In genomic region chr6:168116446-168116974, GRCh38 we compare ENCODE assay signal across 2 cellular contexts.
A peak's percentile ranks its signal among the peaks of the same experiment; 100 is the strongest.
TF ChIP-seq lines count a peak whose summit lies in the region.

No MANE protein-coding gene starts in this region.

TF ChIP-seq in K562, 482 proteins besides CTCF, POLR2A, EP300 and RAD21:
- TF ChIP-seq CBFA2T2 (conservative IDR thresholded peaks at IDR 0.05) = no peak
- TF ChIP-seq ZNF197 (CRISPR knock-in tag; IDR thresholded peaks at IDR 0.05; ENCODE audit: low read depth) = no peak
- TF ChIP-seq CHD2 (IDR thresholded peaks at IDR 0.05; ENCODE audit: low read depth, low read length) = no peak
- TF ChIP-seq KHSRP (IDR thresholded peaks at IDR 0.05) = no peak
- no peak for TF ChIP-seq GATA2 (CRISPR knock-in tag; IDR thresholded peaks at IDR 0.05)
- no peak for TF ChIP-seq E4F1 (CRISPR knock-in tag; IDR thresholded peaks at IDR 0.05; ENCODE audit: borderline replicate concordance)
- no peak for TF ChIP-seq MBD1 (CRISPR knock-in tag; IDR thresholded peaks at IDR 0.05)
- TF ChIP-seq ZNF444 (CRISPR knock-in tag; IDR thresholded peaks at IDR 0.05) = no peak
- no peak for TF ChIP-seq ZFP91 (CRISPR knock-in tag; IDR thresholded peaks at IDR 0.05)
- TF ChIP-seq SP2 (IDR thresholded peaks at IDR 0.05; ENCODE audit: extremely low read depth, low read depth, low read length, poor library complexity, severe bottlenecking) = no peak
- no peak for TF ChIP-seq HNRNPH1 (optimal IDR thresholded peaks at IDR 0.05; ENCODE audit: low read depth, low read length)
- TF ChIP-seq HDAC8 (tag; IDR thresholded peaks at IDR 0.05) = no peak
- no peak for TF ChIP-seq PTBP1 (IDR thresholded peaks at IDR 0.05; ENCODE audit: low read depth, low read length)
- no peak for TF ChIP-seq RFX1 (IDR thresholded peaks at IDR 0.05)

TF ChIP-seq in HepG2, 621 proteins besides CTCF, POLR2A, EP300 and RAD21 (continues in another document):
- no peak for TF ChIP-seq ZNF232 (CRISPR knock-in tag; IDR thresholded peaks at IDR 0.05; ENCODE audit: borderline replicate concordance)
- TF ChIP-seq ZNF576 (CRISPR knock-in tag; IDR thresholded peaks at IDR 0.05) = no peak
- TF ChIP-seq PRMT3 (CRISPR knock-in tag; IDR thresholded peaks at IDR 0.05; ENCODE audit: borderline replicate concordance, low read depth) = 0 out of 2 replicates have a peak, but pooled peaks have one; percentile 48
- no peak for TF ChIP-seq REST (IDR thresholded peaks at IDR 0.05; ENCODE audit: borderline replicate concordance in 1 of 2, low read depth in 1 of 2, low read length in 2 of 2)
- TF ChIP-seq GRHL1 (CRISPR knock-in tag; conservative IDR thresholded peaks at IDR 0.05) = no peak
- no peak for TF ChIP-seq TAF1 (CRISPR knock-in tag; IDR thresholded peaks at IDR 0.05)
- no peak for TF ChIP-seq TAF15 (IDR thresholded peaks at IDR 0.05; ENCODE audit: low read depth, low read length, poor library complexity, severe bottlenecking)
- no peak for TF ChIP-seq ZNF577 (CRISPR knock-in tag; IDR thresholded peaks at IDR 0.05; ENCODE audit: borderline replicate concordance, low read depth)
- peak; percentile 45; the same call in 1 of the 2 replicates for TF ChIP-seq ZNF296 (CRISPR knock-in tag; conservative IDR thresholded peaks at IDR 0.05)
- TF ChIP-seq KDM3A (CRISPR knock-in tag; IDR thresholded peaks at IDR 0.05; ENCODE audit: low read depth) = no peak
- TF ChIP-seq ZNF33B (CRISPR knock-in tag; IDR thresholded peaks at IDR 0.05) = no peak
- no peak for TF ChIP-seq PRDM15 (CRISPR knock-in tag; IDR thresholded peaks at IDR 0.05)
- TF ChIP-seq ZNF572 (CRISPR knock-in tag; IDR thresholded peaks at IDR 0.05) = no peak
- TF ChIP-seq ZBTB49 (CRISPR knock-in tag; IDR thresholded peaks at IDR 0.05; ENCODE audit: borderline replicate concordance) = 0 out of 2 replicates have a peak, but pooled peaks have one; percentile 37
- TF ChIP-seq HNRNPK (IDR thresholded peaks at IDR 0.05; ENCODE audit: low read depth, low read length, poor library complexity, severe bottlenecking) = no peak
- 0 out of 2 replicates have a peak, but pooled peaks have one; percentile 43 for TF ChIP-seq ZNF878 (CRISPR knock-in tag; IDR thresholded peaks at IDR 0.05)
- no peak for TF ChIP-seq ZNF512B (CRISPR knock-in tag; IDR thresholded peaks at IDR 0.05; ENCODE audit: borderline replicate concordance)
- peak; percentile 67; the same call in 1 of the 2 replicates for TF ChIP-seq ZMYM2 (CRISPR knock-in tag; IDR thresholded peaks at IDR 0.05)
- TF ChIP-seq THRA (CRISPR knock-in tag; IDR thresholded peaks at IDR 0.05; ENCODE audit: borderline replicate concordance) = no peak
- no peak for TF ChIP-seq RNF2 (conservative IDR thresholded peaks at IDR 0.05; ENCODE audit: low read depth)
- TF ChIP-seq ZBTB39 (CRISPR knock-in tag; IDR thresholded peaks at IDR 0.05) = 0 out of 2 replicates have a peak, but pooled peaks have one; percentile 21
- TF ChIP-seq SSRP1 (CRISPR knock-in tag; IDR thresholded peaks at IDR 0.05) = no peak
- TF ChIP-seq SRSF1 (optimal IDR thresholded peaks at IDR 0.05; ENCODE audit: low read depth, low read length) = no peak
- TF ChIP-seq AFF4 (CRISPR knock-in tag; IDR thresholded peaks at IDR 0.05) = no peak
- TF ChIP-seq ZNF446 (CRISPR knock-in tag; IDR thresholded peaks at IDR 0.05) = no peak
- peak; percentile 73; the same call in 1 of the 2 replicates for TF ChIP-seq ZNF605 (CRISPR knock-in tag; IDR thresholded peaks at IDR 0.05)
